Comparison of ENCODE assay signal across 25 cellular contexts in the genomic region with DNA sequence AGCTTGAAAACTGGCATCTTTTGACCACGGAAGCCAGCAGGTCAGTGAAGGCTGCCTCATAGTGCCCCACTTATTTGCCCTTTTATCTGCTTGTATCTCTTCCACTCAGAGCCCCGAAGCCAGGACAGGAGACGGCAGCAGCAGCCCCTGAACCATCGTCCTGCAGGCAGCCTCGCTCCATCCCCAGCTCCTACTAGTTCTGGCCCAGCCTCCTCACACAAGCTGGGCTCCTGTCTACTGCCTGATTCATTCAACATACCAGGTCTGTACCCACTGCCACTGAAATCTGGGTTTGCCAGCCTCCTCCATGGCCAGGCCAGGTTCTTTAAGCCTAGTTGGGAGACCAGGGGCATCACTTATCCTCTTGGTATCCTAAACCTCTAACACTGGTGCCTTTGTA. TPM values are rescaled to one million over a fixed set of nuclear protein-coding genes. Genes with fewer than 3 reads are reported as not detected.
DNase-seq lines count a peak whose midpoint lies in the region; ATAC-seq, FAIRE-seq and TF ChIP-seq lines count a peak whose summit lies in the region.
"Had no signal": no experiment of that assay in that cellular context is flagged by ENCODE, and none has a peak within 500 bp of the region (broad histone marks: within the 10 kb centered on the region; RNA-seq: fewer than 3 reads in every experiment).

No MANE protein-coding gene starts in this region.

- POLR2A ChIA-PET in activated CD4-positive, alpha-beta T cell treated with anti-CD3 and anti-CD28 coated beads, Interleukin-2, amount 10 ng/mL, durations not matched to agents 7 days and 5 days (lab: Charles Lee) = no interaction called here
- POLR2A ChIA-PET in HepG2 (lab: Yijun Ruan, JAX) = interaction anchor here (1.2 to 11.6 kb wide), 6 partner anchors 9 to 28 kb away, joined by 3 to 100 read pairs (median 5); partner anchors contain the start of gene AGBL5

- DNase-seq in activated CD4-positive, alpha-beta T cell treated with anti-CD3 and anti-CD28 coated beads, Interleukin-2, amount 10 ng/mL, durations not matched to agents 7 days and 5 days = no peak
- DNase-seq in activated CD4-positive, alpha-beta T cell treated with anti-CD3 and anti-CD28 coated beads, Interleukin-2, amount 50 U/mL, for 4 hours = no peak
- no peak for DNase-seq in HepG2 (ENCODE audit: low spot score)
- no peak for DNase-seq in right lobe of liver
- no peak for DNase-seq in neural crest cell (ENCODE audit: low read depth, low spot score)
- no peak for DNase-seq in NCI-H82 (lab: John Stamatoyannopoulos, UW)
- DNase-seq in stimulated activated CD4-positive, alpha-beta T cell treated with anti-CD3 and anti-CD28 coated beads, Interleukin-4, amount 100 ng/mL, for 1 hour = no peak
- DNase-seq: 8988T, ACHN, BE2C, Calu3, DMS79 treated with DMSO at 0.1 percent for 48 hours, GF-D8, HCEC 1CT, KG1, MG63, NCI-H2029 treated with DMSO at 0.1 percent for 48 hours, NCI-H526 treated with DMSO at 0.1 percent for 48 hours, SHP77 had no signal

- peaks cover 43% of the 10 kb centered on the region for H3K36me3 Mint-ChIP-seq in activated CD4-positive, alpha-beta T cell treated with anti-CD3 and anti-CD28 coated beads, Interleukin-2, amount 10 ng/mL, durations not matched to agents 7 days and 5 days (ENCODE audit: low read depth)
- peaks cover 11% of the 10 kb centered on the region for H3K36me3 Mint-ChIP-seq in neural crest cell (ENCODE audit: low read depth)

- peaks cover 15 to 27% of the 10 kb centered on the region in 2 experiments for H3K36me3 ChIP-seq in HepG2 (replicated peaks in 1 of 2; ENCODE audit: control insufficient read depth in 1 of 2, insufficient read depth in 2 of 2, low read length in 2 of 2)
- H3K36me3 ChIP-seq in right lobe of liver = peaks cover 0 to 16% (median 0%) of the 10 kb centered on the region in 4 donors

- peaks cover 30% of the 10 kb centered on the region for H3K79me2 ChIP-seq in HepG2 (ENCODE audit: insufficient read depth, low read length)

- H3K27ac ChIP-seq in HepG2 (ENCODE audit: extremely low read length, insufficient read depth, low read length) (no peak overlapping the region), right lobe of liver (no peak overlapping the region)
- H3K27ac ChIP-seq: RWPE1 had no signal

- H3K4me2 ChIP-seq in HepG2 (ENCODE audit: low read depth, low read length) = no peak overlapping the region

- no peak overlapping the region for H3K4me3 ChIP-seq in HepG2 (replicated peaks in 1 of 3; ENCODE audit: insufficient read depth in 1 of 3, low read depth in 2 of 3, low read length in 3 of 3)
- no peak overlapping the region for H3K4me3 ChIP-seq in right lobe of liver
- H3K4me3 ChIP-seq: MG63 had no signal

- in situ Hi-C loops in HepG2 (cut with HindIII; ENCODE audit: extremely low pct_ligation_motif_present, low pct_unique_long_range_greater_than_20kb) = no loop called here

- TF ChIP-seq EP300 in HepG2 (IDR thresholded peaks at IDR 0.05; ENCODE audit: low read depth in 2 of 2, low read length in 2 of 2) (no peak), HepG2 (CRISPR knock-in tag; IDR thresholded peaks at IDR 0.05; ENCODE audit: borderline replicate concordance) (no peak)

- TF ChIP-seq CTCF in HepG2 (CRISPR knock-in tag; IDR thresholded peaks at IDR 0.05) (no peak), right lobe of liver (IDR thresholded peaks at IDR 0.05) (no peak), neural crest cell (conservative IDR thresholded peaks at IDR 0.05) (no peak)

- no peak overlapping the region for H3K4me3 Mint-ChIP-seq in activated CD4-positive, alpha-beta T cell treated with anti-CD3 and anti-CD28 coated beads, Interleukin-2, amount 10 ng/mL, durations not matched to agents 7 days and 5 days
- peak overlapping the region; percentile 41 for H3K4me3 Mint-ChIP-seq in neural crest cell
- H3K4me3 Mint-ChIP-seq: CD14-positive monocyte had no signal

- BruUV-seq in HepG2 (replicated peaks; lab: Mats Ljungman, UMichigan) = no TSS peak

- TF ChIP-seq POLR2A in HepG2 (IDR thresholded peaks at IDR 0.05; ENCODE audit: insufficient read depth in 1 of 2, low read depth in 2 of 2, low read length in 2 of 2) (no peak), right lobe of liver (IDR thresholded peaks at IDR 0.05) (no peak)

- no peak for TF ChIP-seq RAD21 in HepG2 (CRISPR knock-in tag; IDR thresholded peaks at IDR 0.05)

- no peaks in the 10 kb centered on the region for H3K27me3 Mint-ChIP-seq in activated CD4-positive, alpha-beta T cell treated with anti-CD3 and anti-CD28 coated beads, Interleukin-2, amount 10 ng/mL, durations not matched to agents 7 days and 5 days
- no peaks in the 10 kb centered on the region for H3K27me3 Mint-ChIP-seq in neural crest cell (ENCODE audit: low read depth)

- H3K9me3 ChIP-seq in HepG2 (ENCODE audit: low read length) (no peaks in the 10 kb centered on the region), right lobe of liver (no peaks in the 10 kb centered on the region)
- H3K9me3 ChIP-seq: BE2C, MG63 had no signal

- H3K9me3 Mint-ChIP-seq in activated CD4-positive, alpha-beta T cell treated with anti-CD3 and anti-CD28 coated beads, Interleukin-2, amount 10 ng/mL, durations not matched to agents 7 days and 5 days = no peaks in the 10 kb centered on the region
- H3K9me3 Mint-ChIP-seq in neural crest cell = no peaks in the 10 kb centered on the region
- H3K9me3 Mint-ChIP-seq: CD14-positive monocyte had no signal

- WGBS in HepG2 (ENCODE audit: low lambda C conversion rate) = 97% methylated on average over 5 of the region's 5 CpGs
- whole genome bisulfite sequencing in right lobe of liver (ENCODE audit: insufficient coverage, low coverage, low lambda C conversion rate, missing lambda C conversion rate) = 97% methylated on average over 5 of the region's 5 CpGs

- H3K4me1 Mint-ChIP-seq in activated CD4-positive, alpha-beta T cell treated with anti-CD3 and anti-CD28 coated beads, Interleukin-2, amount 10 ng/mL, durations not matched to agents 7 days and 5 days = peaks cover 35% of the 10 kb centered on the region
- H3K4me1 Mint-ChIP-seq in neural crest cell = peaks cover 23% of the 10 kb centered on the region

- no peak overlapping the region for H3K9ac ChIP-seq in HepG2 (ENCODE audit: insufficient read depth, low read depth, low read length)

- H2AFZ ChIP-seq in HepG2 (ENCODE audit: low read length) = no peak overlapping the region

- peaks cover 29% of the 10 kb centered on the region for H3K4me1 ChIP-seq in HepG2 (ENCODE audit: insufficient read depth, low read length)
- H3K4me1 ChIP-seq in right lobe of liver = peaks cover 0 to 10% (median 4%) of the 10 kb centered on the region in 4 donors

- H3K27me3 ChIP-seq in HepG2 (ENCODE audit: control insufficient read depth in 1 of 2, insufficient read depth in 2 of 2, low read length in 2 of 2) = no peaks in the 10 kb centered on the region; a peak in 1 of 5 replicates
- no peaks in the 10 kb centered on the region for H3K27me3 ChIP-seq in right lobe of liver
- H3K27me3 ChIP-seq: BE2C, MG63 had no signal

- CTCF ChIA-PET in activated CD4-positive, alpha-beta T cell treated with anti-CD3 and anti-CD28 coated beads, Interleukin-2, amount 10 ng/mL, durations not matched to agents 7 days and 5 days (lab: Charles Lee) = interaction anchor here (0.6 to 8.7 kb wide), 7 partner anchors 8 to 862 kb away, joined by 3 to 44 read pairs (median 6); no protein-coding TSS in a partner anchor
- CTCF ChIA-PET in HepG2 (lab: Yijun Ruan, JAX; ENCODE audit: low intra/inter-chr PET ratio, low total read pairs) = no interaction called here

- intact Hi-C loops in HepG2 (cut with micrococcal nuclease; ENCODE audit: unreplicated experiment) (no loop called here), right lobe of liver (cut with DNase I) (no loop called here)

- ATAC-seq in HepG2 = no peak
- no peak for ATAC-seq in right lobe of liver
- ATAC-seq: Panc1 had no signal

- H4K20me1 ChIP-seq in HepG2 (ENCODE audit: insufficient read depth, low read length) = peaks cover 2% of the 10 kb centered on the region; the same call in 1 of the 2 replicates

- FAIRE-seq in HepG2 (lab: Jason Lieb, UNC) = no peak
- FAIRE-seq: GM12891, H1, HTR-8/SVneo had no signal

- peak overlapping the region; percentile 60 for H3K27ac Mint-ChIP-seq in activated CD4-positive, alpha-beta T cell treated with anti-CD3 and anti-CD28 coated beads, Interleukin-2, amount 10 ng/mL, durations not matched to agents 7 days and 5 days
- H3K27ac Mint-ChIP-seq in neural crest cell (ENCODE audit: unreplicated experiment) = no peak overlapping the region

RNA-seq across cellular contexts. Expression of gene OST4, which starts 4.1 kb away (rescaled TPM):
- total RNA-seq in activated CD4-positive, alpha-beta T cell treated with anti-CD3 and anti-CD28 coated beads, Interleukin-2, amount 10 ng/mL, durations not matched to agents 7 days and 5 days = 100 to 1,000 TPM; 309 to 386 TPM
- total RNA-seq in HepG2 (2016; rRNA removed; fragmentation: Illumina TruSeq; extraction: Trizol) (498 and 508 TPM in 2 replicates), right lobe of liver (100 to 1,000 TPM; 144 to 182 (median 161) TPM), neural crest cell (232 and 236 TPM in 2 replicates)
- 947 and 1,365 TPM in 2 replicates for total RNA-seq in HepG2 (2016; cell fraction: cytosol; rRNA removed; fragmentation: Illumina TruSeq; extraction: Trizol; ENCODE audit: low read depth)
- 496 and 506 TPM in 2 replicates for total RNA-seq in HepG2 (2016; cell fraction: insoluble cytoplasmic fraction; rRNA removed; fragmentation: Illumina TruSeq; extraction: Trizol)
- total RNA-seq in HepG2 (2016; cell fraction: membrane; rRNA removed; fragmentation: Illumina TruSeq; extraction: Trizol) = 928 and 1,097 TPM in 2 replicates
- total RNA-seq in HepG2 (2016; cell fraction: nucleus; rRNA removed; fragmentation: Illumina TruSeq; extraction: Trizol) = 200 and 226 TPM in 2 replicates
- 491 and 584 TPM in 2 replicates for polyA plus RNA-seq in HepG2 (2011; rRNA removed)
- polyA plus RNA-seq in HepG2 (2011; cell fraction: cytosol; rRNA removed) = 627 and 1,057 TPM in 2 replicates
- 336 and 383 TPM in 2 replicates for polyA plus RNA-seq in HepG2 (2011; cell fraction: nucleus; rRNA removed)
- polyA plus RNA-seq in HepG2 (2012) = 371 and 440 TPM in 2 replicates
- 1,401 and 1,836 TPM in 2 replicates for polyA plus RNA-seq in HepG2 (2016; cell fraction: cytosol; fragmentation: Illumina TruSeq; extraction: Trizol; ENCODE audit: low read depth)
- 640 and 680 TPM in 2 replicates for polyA plus RNA-seq in HepG2 (2016; cell fraction: insoluble cytoplasmic fraction; fragmentation: Illumina TruSeq; extraction: Trizol; ENCODE audit: low read depth)
- polyA plus RNA-seq in HepG2 (2016; cell fraction: membrane; fragmentation: Illumina TruSeq; extraction: Trizol; ENCODE audit: low read depth) = 1,282 and 1,407 TPM in 2 replicates
- polyA plus RNA-seq in HepG2 (2016; cell fraction: nucleus; fragmentation: Illumina TruSeq; extraction: Trizol; ENCODE audit: insufficient read depth, low read depth) = 415 and 448 TPM in 2 replicates
- 310 and 535 TPM in 2 replicates for polyA minus RNA-seq in HepG2 (2011; rRNA and poly(A)+ RNA removed; ENCODE audit: low replicate concordance)
- polyA minus RNA-seq in HepG2 (2011; cell fraction: cytosol; rRNA and poly(A)+ RNA removed) = 514 and 560 TPM in 2 replicates
- 136 and 144 TPM in 2 replicates for polyA minus RNA-seq in HepG2 (2011; cell fraction: nucleus; rRNA and poly(A)+ RNA removed)

RNA-seq across cellular contexts. Expression of gene EMILIN1, which starts 11.0 kb away (rescaled TPM):
- total RNA-seq in activated CD4-positive, alpha-beta T cell treated with anti-CD3 and anti-CD28 coated beads, Interleukin-2, amount 10 ng/mL, durations not matched to agents 7 days and 5 days = under 1 TPM; 0.56 to 0.64 TPM
- total RNA-seq in HepG2 (2016; rRNA removed; fragmentation: Illumina TruSeq; extraction: Trizol) (4.0 and 9.7 TPM in 2 replicates), right lobe of liver (10 to 100 TPM in 5 of 6 experiments, 1 to 10 TPM in 1; 7.2 to 26.1 (median 21.0) TPM), neural crest cell (22.6 and 24.1 TPM in 2 replicates)
- total RNA-seq in HepG2 (2016; cell fraction: cytosol; rRNA removed; fragmentation: Illumina TruSeq; extraction: Trizol; ENCODE audit: low read depth) = 0.53 and 0.61 TPM in 2 replicates
- 4.1 and 12.5 TPM in 2 replicates for total RNA-seq in HepG2 (2016; cell fraction: insoluble cytoplasmic fraction; rRNA removed; fragmentation: Illumina TruSeq; extraction: Trizol)
- total RNA-seq in HepG2 (2016; cell fraction: membrane; rRNA removed; fragmentation: Illumina TruSeq; extraction: Trizol) = 1.4 TPM in 2 replicates
- total RNA-seq in HepG2 (2016; cell fraction: nucleus; rRNA removed; fragmentation: Illumina TruSeq; extraction: Trizol) = 8.7 and 9.5 TPM in 2 replicates
- 8.1 and 13.1 TPM in 2 replicates for polyA plus RNA-seq in HepG2 (2011; rRNA removed)
- polyA plus RNA-seq in HepG2 (2011; cell fraction: cytosol; rRNA removed) = 9.7 and 19.1 TPM in 2 replicates
- polyA plus RNA-seq in HepG2 (2011; cell fraction: nucleus; rRNA removed) = 30.1 and 34.4 TPM in 2 replicates
- 8.6 and 10.0 TPM in 2 replicates for polyA plus RNA-seq in HepG2 (2012)
- 0.42 and 0.58 TPM in 2 replicates for polyA plus RNA-seq in HepG2 (2016; cell fraction: cytosol; fragmentation: Illumina TruSeq; extraction: Trizol; ENCODE audit: low read depth)
- 2.8 and 3.2 TPM in 2 replicates for polyA plus RNA-seq in HepG2 (2016; cell fraction: insoluble cytoplasmic fraction; fragmentation: Illumina TruSeq; extraction: Trizol; ENCODE audit: low read depth)
- polyA plus RNA-seq in HepG2 (2016; cell fraction: membrane; fragmentation: Illumina TruSeq; extraction: Trizol; ENCODE audit: low read depth) = 0.45 and 1.0 TPM in 2 replicates
- 14.3 and 15.9 TPM in 2 replicates for polyA plus RNA-seq in HepG2 (2016; cell fraction: nucleus; fragmentation: Illumina TruSeq; extraction: Trizol; ENCODE audit: insufficient read depth, low read depth)
- polyA minus RNA-seq in HepG2 (2011; rRNA and poly(A)+ RNA removed; ENCODE audit: low replicate concordance) = 0.54 and 19.1 TPM in 2 replicates
- 13.6 and 17.2 TPM in 2 replicates for polyA minus RNA-seq in HepG2 (2011; cell fraction: cytosol; rRNA and poly(A)+ RNA removed)
- 4.8 and 5.6 TPM in 2 replicates for polyA minus RNA-seq in HepG2 (2011; cell fraction: nucleus; rRNA and poly(A)+ RNA removed)

RNA-seq across cellular contexts. Expression of gene AGBL5, which starts 15.9 kb away (rescaled TPM):
- total RNA-seq in activated CD4-positive, alpha-beta T cell treated with anti-CD3 and anti-CD28 coated beads, Interleukin-2, amount 10 ng/mL, durations not matched to agents 7 days and 5 days = 10 to 100 TPM; 17.9 to 19.1 TPM
- total RNA-seq in HepG2 (2016; rRNA removed; fragmentation: Illumina TruSeq; extraction: Trizol) (48.6 and 55.9 TPM in 2 replicates), right lobe of liver (1 to 10 TPM; 3.9 to 7.4 (median 6.4) TPM), neural crest cell (67.2 and 67.7 TPM in 2 replicates)
- 148 and 152 TPM in 2 replicates for total RNA-seq in HepG2 (2016; cell fraction: cytosol; rRNA removed; fragmentation: Illumina TruSeq; extraction: Trizol; ENCODE audit: low read depth)
- total RNA-seq in HepG2 (2016; cell fraction: insoluble cytoplasmic fraction; rRNA removed; fragmentation: Illumina TruSeq; extraction: Trizol) = 39.9 and 57.5 TPM in 2 replicates
- total RNA-seq in HepG2 (2016; cell fraction: membrane; rRNA removed; fragmentation: Illumina TruSeq; extraction: Trizol) = 249 and 253 TPM in 2 replicates
- total RNA-seq in HepG2 (2016; cell fraction: nucleus; rRNA removed; fragmentation: Illumina TruSeq; extraction: Trizol) = 22.8 and 23.0 TPM in 2 replicates
- 63.6 and 73.3 TPM in 2 replicates for polyA plus RNA-seq in HepG2 (2011; rRNA removed)
- 65.6 and 84.8 TPM in 2 replicates for polyA plus RNA-seq in HepG2 (2011; cell fraction: cytosol; rRNA removed)
- polyA plus RNA-seq in HepG2 (2011; cell fraction: nucleus; rRNA removed) = 45.3 and 47.1 TPM in 2 replicates
- polyA plus RNA-seq in HepG2 (2012) = 36.8 and 51.0 TPM in 2 replicates
- 247 and 251 TPM in 2 replicates for polyA plus RNA-seq in HepG2 (2016; cell fraction: cytosol; fragmentation: Illumina TruSeq; extraction: Trizol; ENCODE audit: low read depth)
- polyA plus RNA-seq in HepG2 (2016; cell fraction: insoluble cytoplasmic fraction; fragmentation: Illumina TruSeq; extraction: Trizol; ENCODE audit: low read depth) = 54.3 and 66.5 TPM in 2 replicates
- 277 and 306 TPM in 2 replicates for polyA plus RNA-seq in HepG2 (2016; cell fraction: membrane; fragmentation: Illumina TruSeq; extraction: Trizol; ENCODE audit: low read depth)
- 44.5 and 47.6 TPM in 2 replicates for polyA plus RNA-seq in HepG2 (2016; cell fraction: nucleus; fragmentation: Illumina TruSeq; extraction: Trizol; ENCODE audit: insufficient read depth, low read depth)
- polyA minus RNA-seq in HepG2 (2011; rRNA and poly(A)+ RNA removed; ENCODE audit: low replicate concordance) = 109 and 147 TPM in 2 replicates
- polyA minus RNA-seq in HepG2 (2011; cell fraction: cytosol; rRNA and poly(A)+ RNA removed) = 32.5 and 36.6 TPM in 2 replicates
- 26.1 and 37.3 TPM in 2 replicates for polyA minus RNA-seq in HepG2 (2011; cell fraction: nucleus; rRNA and poly(A)+ RNA removed)

RNA-seq across cellular contexts. Expression of gene KHK, which starts 19.2 kb away (rescaled TPM):
- total RNA-seq in activated CD4-positive, alpha-beta T cell treated with anti-CD3 and anti-CD28 coated beads, Interleukin-2, amount 10 ng/mL, durations not matched to agents 7 days and 5 days = 10 to 100 TPM in 1 of 2 experiments, 1 to 10 TPM in 1; 9.7 to 10.6 TPM
- 29.9 and 40.9 TPM in 2 replicates for total RNA-seq in HepG2 (2016; rRNA removed; fragmentation: Illumina TruSeq; extraction: Trizol)
- total RNA-seq in HepG2 (2016; cell fraction: cytosol; rRNA removed; fragmentation: Illumina TruSeq; extraction: Trizol; ENCODE audit: low read depth) = 8.1 and 9.7 TPM in 2 replicates
- total RNA-seq in HepG2 (2016; cell fraction: insoluble cytoplasmic fraction; rRNA removed; fragmentation: Illumina TruSeq; extraction: Trizol) = 31.6 and 41.5 TPM in 2 replicates
- 15.4 and 18.4 TPM in 2 replicates for total RNA-seq in HepG2 (2016; cell fraction: membrane; rRNA removed; fragmentation: Illumina TruSeq; extraction: Trizol)
- 34.9 and 38.4 TPM in 2 replicates for total RNA-seq in HepG2 (2016; cell fraction: nucleus; rRNA removed; fragmentation: Illumina TruSeq; extraction: Trizol)
- 99.2 and 139 TPM in 2 replicates for polyA plus RNA-seq in HepG2 (2011; rRNA removed)
- 93.9 and 100.0 TPM in 2 replicates for polyA plus RNA-seq in HepG2 (2011; cell fraction: cytosol; rRNA removed)
- 195 and 260 TPM in 2 replicates for polyA plus RNA-seq in HepG2 (2011; cell fraction: nucleus; rRNA removed)
- 128 and 136 TPM in 2 replicates for polyA plus RNA-seq in HepG2 (2012)
- polyA plus RNA-seq in HepG2 (2016; cell fraction: cytosol; fragmentation: Illumina TruSeq; extraction: Trizol; ENCODE audit: low read depth) = 12.3 and 15.8 TPM in 2 replicates
- polyA plus RNA-seq in HepG2 (2016; cell fraction: insoluble cytoplasmic fraction; fragmentation: Illumina TruSeq; extraction: Trizol; ENCODE audit: low read depth) = 39.2 and 45.9 TPM in 2 replicates
- 14.9 and 20.8 TPM in 2 replicates for polyA plus RNA-seq in HepG2 (2016; cell fraction: membrane; fragmentation: Illumina TruSeq; extraction: Trizol; ENCODE audit: low read depth)
- 94.3 and 95.6 TPM in 2 replicates for polyA plus RNA-seq in HepG2 (2016; cell fraction: nucleus; fragmentation: Illumina TruSeq; extraction: Trizol; ENCODE audit: insufficient read depth, low read depth)
- 6.9 and 106 TPM in 2 replicates for polyA minus RNA-seq in HepG2 (2011; rRNA and poly(A)+ RNA removed; ENCODE audit: low replicate concordance)
- 29.4 and 50.9 TPM in 2 replicates for polyA minus RNA-seq in HepG2 (2011; cell fraction: cytosol; rRNA and poly(A)+ RNA removed)
- 51.5 and 66.5 TPM in 2 replicates for polyA minus RNA-seq in HepG2 (2011; cell fraction: nucleus; rRNA and poly(A)+ RNA removed)
- 100 to 1,000 TPM; 101 to 283 (median 206) TPM for total RNA-seq in right lobe of liver
- 10.0 and 10.6 TPM in 2 replicates for total RNA-seq in neural crest cell

RNA-seq across cellular contexts. Expression of gene TMEM214, which starts 34.6 kb away (rescaled TPM):
- 10 to 100 TPM; 73.2 to 77.1 TPM for total RNA-seq in activated CD4-positive, alpha-beta T cell treated with anti-CD3 and anti-CD28 coated beads, Interleukin-2, amount 10 ng/mL, durations not matched to agents 7 days and 5 days
- total RNA-seq in HepG2 (2016; rRNA removed; fragmentation: Illumina TruSeq; extraction: Trizol) = 28.0 and 58.3 TPM in 2 replicates
- 13.7 and 15.2 TPM in 2 replicates for total RNA-seq in HepG2 (2016; cell fraction: cytosol; rRNA removed; fragmentation: Illumina TruSeq; extraction: Trizol; ENCODE audit: low read depth)
- total RNA-seq in HepG2 (2016; cell fraction: insoluble cytoplasmic fraction; rRNA removed; fragmentation: Illumina TruSeq; extraction: Trizol) = 22.8 and 61.4 TPM in 2 replicates
- total RNA-seq in HepG2 (2016; cell fraction: membrane; rRNA removed; fragmentation: Illumina TruSeq; extraction: Trizol) = 24.2 and 24.6 TPM in 2 replicates
- total RNA-seq in HepG2 (2016; cell fraction: nucleus; rRNA removed; fragmentation: Illumina TruSeq; extraction: Trizol) = 65.4 and 81.2 TPM in 2 replicates
- polyA plus RNA-seq in HepG2 (2011; rRNA removed) = 132 and 137 TPM in 2 replicates
- polyA plus RNA-seq in HepG2 (2011; cell fraction: cytosol; rRNA removed) = 96.3 and 120 TPM in 2 replicates
- 355 and 421 TPM in 2 replicates for polyA plus RNA-seq in HepG2 (2011; cell fraction: nucleus; rRNA removed)
- 76.8 and 81.7 TPM in 2 replicates for polyA plus RNA-seq in HepG2 (2012)
- polyA plus RNA-seq in HepG2 (2016; cell fraction: cytosol; fragmentation: Illumina TruSeq; extraction: Trizol; ENCODE audit: low read depth) = 15.5 and 16.9 TPM in 2 replicates
- 43.0 and 58.5 TPM in 2 replicates for polyA plus RNA-seq in HepG2 (2016; cell fraction: insoluble cytoplasmic fraction; fragmentation: Illumina TruSeq; extraction: Trizol; ENCODE audit: low read depth)
- polyA plus RNA-seq in HepG2 (2016; cell fraction: membrane; fragmentation: Illumina TruSeq; extraction: Trizol; ENCODE audit: low read depth) = 30.0 and 37.0 TPM in 2 replicates
- 188 and 192 TPM in 2 replicates for polyA plus RNA-seq in HepG2 (2016; cell fraction: nucleus; fragmentation: Illumina TruSeq; extraction: Trizol; ENCODE audit: insufficient read depth, low read depth)
- 248 and 683 TPM in 2 replicates for polyA minus RNA-seq in HepG2 (2011; rRNA and poly(A)+ RNA removed; ENCODE audit: low replicate concordance)
- 150 and 151 TPM in 2 replicates for polyA minus RNA-seq in HepG2 (2011; cell fraction: cytosol; rRNA and poly(A)+ RNA removed)
- polyA minus RNA-seq in HepG2 (2011; cell fraction: nucleus; rRNA and poly(A)+ RNA removed) = 219 and 243 TPM in 2 replicates
- 10 to 100 TPM; 29.1 to 62.7 (median 50.0) TPM for total RNA-seq in right lobe of liver
- total RNA-seq in neural crest cell = 54.0 and 55.2 TPM in 2 replicates
